ENCODE assay signal across 16 cellular contexts in genomic region chr10:76051007-76051936, GRCh38.
DNase-seq lines count a peak whose midpoint lies in the region; ATAC-seq and TF ChIP-seq lines count a peak whose summit lies in the region.
"Had no signal": no experiment of that assay in that cellular context is flagged by ENCODE, and none has a peak within 500 bp of the region (broad histone marks: within the 10 kb centered on the region; RNA-seq: fewer than 3 reads in every experiment).

No MANE protein-coding gene starts in this region.

- no peak for ATAC-seq in activated T-helper 17 cell treated with anti-CD3 and anti-CD28 coated beads, Interleukin-2, amount 50 U/mL, for 72 hours (replicated peaks)
- ATAC-seq in left ventricle myocardium superior = no peak
- ATAC-seq: gastrocnemius medialis had no signal

- no peak overlapping the region for H2AFZ ChIP-seq in Loucy (ENCODE audit: low read length)

- H3K4me3 ChIP-seq in Loucy (ENCODE audit: low read length, poor library complexity, severe bottlenecking) = peak overlapping the region; percentile 2
- H3K4me3 ChIP-seq: gastrocnemius medialis, SK-N-MC had no signal

- H3F3A ChIP-seq in Loucy (ENCODE audit: low read depth) = no peaks in the 10 kb centered on the region

- H3K27ac Mint-ChIP-seq in glutamatergic neuron (ENCODE audit: unreplicated experiment) (peak overlapping the region; percentile 60), neural crest cell (ENCODE audit: unreplicated experiment) (no peak overlapping the region)
- H3K27ac Mint-ChIP-seq in activated T-helper 17 cell treated with anti-CD3 and anti-CD28 coated beads, Interleukin-2, amount 50 U/mL, for 72 hours = no peak overlapping the region
- H3K27ac Mint-ChIP-seq: activated naive CD4-positive, alpha-beta T cell treated with anti-CD3 and anti-CD28 coated beads, Interleukin-2, amount 50 U/mL, for 24 hours; naive B cell had no signal

- H3K4me2 ChIP-seq in Loucy (ENCODE audit: low read depth, low read length, poor library complexity, severe bottlenecking) = peak overlapping the region; percentile 63

- TF ChIP-seq CTCF in Loucy (conservative IDR thresholded peaks at IDR 0.05; ENCODE audit: low read length) (peak; percentile 52), glutamatergic neuron (IDR thresholded peaks at IDR 0.05; ENCODE audit: partially characterized antibody, unreplicated experiment) (no peak), neural crest cell (conservative IDR thresholded peaks at IDR 0.05) (no peak)

- DNase-seq in DMS53 treated with DMSO at 0.1 percent for 48 hours (lab: John Stamatoyannopoulos, UW; ENCODE audit: unreplicated experiment) = peak; percentile 88
- no peak for DNase-seq in glutamatergic neuron
- DNase-seq in neural crest cell (ENCODE audit: low read depth, low spot score) = peak; percentile 49
- no peak for DNase-seq in NCI-H526 (lab: John Stamatoyannopoulos, UW)
- DNase-seq in left ventricle myocardium superior = no peak
- DNase-seq in HPDE6-E6E7 (ENCODE audit: extremely low spot score) = no peak
- DNase-seq: BE2C, gastrocnemius medialis, IMR-90, kidney, naive B cell, NCI-H1105 treated with DMSO at 0.1 percent for 48 hours had no signal

- H3K9me3 ChIP-seq in Loucy (ENCODE audit: insufficient read depth, low read depth, low read length) = peaks cover 13% of the 10 kb centered on the region; the same call in 1 of the 2 replicates
- H3K9me3 ChIP-seq: BE2C, gastrocnemius medialis had no signal

- H3K36me3 Mint-ChIP-seq in glutamatergic neuron (ENCODE audit: unreplicated experiment) = peaks cover 5% of the 10 kb centered on the region
- no peaks in the 10 kb centered on the region for H3K36me3 Mint-ChIP-seq in neural crest cell (ENCODE audit: low read depth)
- H3K36me3 Mint-ChIP-seq in activated T-helper 17 cell treated with anti-CD3 and anti-CD28 coated beads, Interleukin-2, amount 50 U/mL, for 72 hours (ENCODE audit: low read depth) = no peaks in the 10 kb centered on the region
- H3K36me3 Mint-ChIP-seq: activated naive CD4-positive, alpha-beta T cell treated with anti-CD3 and anti-CD28 coated beads, Interleukin-2, amount 50 U/mL, for 24 hours; naive B cell had no signal

- no peak overlapping the region for H3K9ac ChIP-seq in Loucy (ENCODE audit: low read depth, low read length, poor library complexity, severe bottlenecking)

- H4K20me1 ChIP-seq in Loucy (ENCODE audit: insufficient read depth, low read length, poor library complexity, severe bottlenecking) = no peaks in the 10 kb centered on the region

- no peaks in the 10 kb centered on the region for H3K9me2 ChIP-seq in Loucy (replicated peaks; ENCODE audit: low read depth, low read length)

- H3K9me3 Mint-ChIP-seq in glutamatergic neuron (ENCODE audit: unreplicated experiment) (peaks cover 5% of the 10 kb centered on the region), neural crest cell (peaks cover 2% of the 10 kb centered on the region)
- peaks cover 4% of the 10 kb centered on the region for H3K9me3 Mint-ChIP-seq in activated T-helper 17 cell treated with anti-CD3 and anti-CD28 coated beads, Interleukin-2, amount 50 U/mL, for 72 hours
- H3K9me3 Mint-ChIP-seq: activated naive CD4-positive, alpha-beta T cell treated with anti-CD3 and anti-CD28 coated beads, Interleukin-2, amount 50 U/mL, for 24 hours had no signal

- H3K27me3 ChIP-seq in Loucy (ENCODE audit: insufficient read depth, low read length, poor library complexity, severe bottlenecking) = peaks cover 56% of the 10 kb centered on the region
- H3K27me3 ChIP-seq: BE2C, gastrocnemius medialis had no signal

- H3K4me1 ChIP-seq in Loucy (ENCODE audit: insufficient read depth, low read length, poor library complexity, severe bottlenecking) = peaks cover 16% of the 10 kb centered on the region
- H3K4me1 ChIP-seq: BE2C, gastrocnemius medialis had no signal

- no peaks in the 10 kb centered on the region for H3K36me3 ChIP-seq in Loucy (ENCODE audit: insufficient read depth, low read length)
- H3K36me3 ChIP-seq: BE2C, gastrocnemius medialis had no signal

- H3K79me2 ChIP-seq in Loucy (ENCODE audit: insufficient read depth, low read length) = no peaks in the 10 kb centered on the region

- H3K4me1 Mint-ChIP-seq in glutamatergic neuron (ENCODE audit: low read depth, unreplicated experiment) (peaks cover 5% of the 10 kb centered on the region), neural crest cell (peaks cover 45% of the 10 kb centered on the region)
- no peaks in the 10 kb centered on the region for H3K4me1 Mint-ChIP-seq in activated T-helper 17 cell treated with anti-CD3 and anti-CD28 coated beads, Interleukin-2, amount 50 U/mL, for 72 hours
- H3K4me1 Mint-ChIP-seq: naive B cell had no signal

- H3K27me3 Mint-ChIP-seq in glutamatergic neuron (ENCODE audit: unreplicated experiment) = peaks cover 5% of the 10 kb centered on the region
- H3K27me3 Mint-ChIP-seq in neural crest cell (ENCODE audit: low read depth) = peaks cover 35% of the 10 kb centered on the region
- H3K27me3 Mint-ChIP-seq in activated T-helper 17 cell treated with anti-CD3 and anti-CD28 coated beads, Interleukin-2, amount 50 U/mL, for 72 hours = peaks cover 12% of the 10 kb centered on the region

- intact Hi-C loops in left ventricle myocardium superior (cut with micrococcal nuclease) = no loop called here

- no peak overlapping the region for H3K4me3 Mint-ChIP-seq in glutamatergic neuron (ENCODE audit: unreplicated experiment)
- peak overlapping the region; percentile 38 for H3K4me3 Mint-ChIP-seq in neural crest cell
- H3K4me3 Mint-ChIP-seq in activated T-helper 17 cell treated with anti-CD3 and anti-CD28 coated beads, Interleukin-2, amount 50 U/mL, for 72 hours = no peak overlapping the region
- H3K4me3 Mint-ChIP-seq: activated naive CD4-positive, alpha-beta T cell treated with anti-CD3 and anti-CD28 coated beads, Interleukin-2, amount 50 U/mL, for 24 hours; naive B cell had no signal

Comparison
In these comparisons a context has a peak if more than half of its experiments do, and no peak if none do; other contexts are left out.
1. DNase-seq: peak in DMS53 treated with DMSO at 0.1 percent for 48 hours (single experiment) and neural crest cell (single experiment); none in glutamatergic neuron (single experiment), NCI-H526 (0 of 2), left ventricle myocardium superior (single experiment) and HPDE6-E6E7 (single experiment).